ENCODE assay signal across 10 cellular contexts in genomic region chr10:69345890-69346474, GRCh38.
DNase-seq lines count a peak whose midpoint lies in the region; ATAC-seq and TF ChIP-seq lines count a peak whose summit lies in the region.
"Had no signal": no experiment of that assay in that cellular context is flagged by ENCODE, and none has a peak within 500 bp of the region (broad histone marks: within the 10 kb centered on the region; RNA-seq: fewer than 3 reads in every experiment).

No MANE protein-coding gene starts in this region.

- H2AFZ ChIP-seq in ACC112 (ENCODE audit: low read length, unreplicated experiment) = no peak overlapping the region

- peaks cover 7% of the 10 kb centered on the region for H3K36me3 ChIP-seq in ACC112 (ENCODE audit: insufficient read depth, low read length)
- H3K36me3 ChIP-seq in HUES48 (ENCODE audit: control insufficient read depth, insufficient read depth, low read length) = peaks cover 34% of the 10 kb centered on the region
- H3K36me3 ChIP-seq in H7 (replicated peaks; ENCODE audit: control insufficient read depth, insufficient read depth, low read length) = peaks cover 9% of the 10 kb centered on the region

- H3K27ac ChIP-seq in ACC112 (ENCODE audit: low read depth, low read length) (peak overlapping the region; percentile 38; the same call in 1 of the 2 replicates), HUES48 (ENCODE audit: low read depth, low read length) (peak overlapping the region; percentile 69)

- H3K4me3 ChIP-seq in ACC112 (ENCODE audit: low read depth, low read length) (no peak overlapping the region), HUES48 (ENCODE audit: low read depth, low read length) (no peak overlapping the region; the same call in 1 of the 2 replicates), cardiac fibroblast (replicated peaks in 1 of 2; ENCODE audit: low read depth in 2 of 2, low read length in 2 of 2) (no peak overlapping the region), H7 (ENCODE audit: insufficient read depth, low read depth, low read length) (no peak overlapping the region)

- H3K9me3 ChIP-seq in HUES48 (ENCODE audit: control insufficient read depth, insufficient read depth, low read length) = no peaks in the 10 kb centered on the region

- no peaks in the 10 kb centered on the region for H3K27me3 Mint-ChIP-seq in mesothelial cell of epicardium (ENCODE audit: low read depth)

- TF ChIP-seq CTCF in cardiac fibroblast (IDR thresholded peaks at IDR 0.05; ENCODE audit: low read depth, low read length) (no peak), mesothelial cell of epicardium (IDR thresholded peaks at IDR 0.05; ENCODE audit: unreplicated experiment) (no peak)

- H3K4me1 ChIP-seq in ACC112 (ENCODE audit: control insufficient read depth, insufficient read depth, low read length, unreplicated experiment) (peaks cover 36% of the 10 kb centered on the region), HUES48 (ENCODE audit: control insufficient read depth, insufficient read depth, low read length) (peaks cover 38% of the 10 kb centered on the region)

- peaks cover 22% of the 10 kb centered on the region for H3K36me3 Mint-ChIP-seq in mesothelial cell of epicardium

- H3K79me2 ChIP-seq in ACC112 (ENCODE audit: control insufficient read depth, insufficient read depth, low read length, unreplicated experiment) = peaks cover 66% of the 10 kb centered on the region

- ATAC-seq in GM18870 (IDR thresholded peaks at IDR 0.05; ENCODE audit: unreplicated experiment) (no peak), GM21529 (IDR thresholded peaks at IDR 0.05; ENCODE audit: unreplicated experiment) (no peak), GM21526 (IDR thresholded peaks at IDR 0.05; ENCODE audit: low FRiP score, unreplicated experiment) (no peak)

- H3K9me3 Mint-ChIP-seq in mesothelial cell of epicardium = no peaks in the 10 kb centered on the region

- peak overlapping the region; percentile 41 for H3K27ac Mint-ChIP-seq in mesothelial cell of epicardium

- DNase-seq in cardiac fibroblast (ENCODE audit: low read depth in 2 of 2) (peak; percentile 32 to 39), mesothelial cell of epicardium (ENCODE audit: low spot score in 2 of 2, unreplicated experiment in 2 of 2) (no peak), H7 (no peak)
- DNase-seq: amniotic stem cell, Calu3 had no signal

- peaks cover 11% of the 10 kb centered on the region for H3K4me1 Mint-ChIP-seq in mesothelial cell of epicardium

- no peak overlapping the region for H3K4me3 Mint-ChIP-seq in mesothelial cell of epicardium

- H3K27me3 ChIP-seq in ACC112 (ENCODE audit: insufficient read depth, low read length) (no peaks in the 10 kb centered on the region), HUES48 (ENCODE audit: control insufficient read depth, insufficient read depth, low read length) (no peaks in the 10 kb centered on the region), H7 (ENCODE audit: control insufficient read depth, insufficient read depth, low read length) (no peaks in the 10 kb centered on the region)

- no peak overlapping the region for H3K9ac ChIP-seq in HUES48 (ENCODE audit: low read depth, low read length)

Comparison
In these comparisons a context has a peak if more than half of its experiments do, and no peak if none do; other contexts are left out.
1. DNase-seq: peak in cardiac fibroblast (2 of 2); none in mesothelial cell of epicardium (0 of 2) and H7 (single experiment).